1 cellular context compared by ENCODE assay signal in the genomic region with DNA sequence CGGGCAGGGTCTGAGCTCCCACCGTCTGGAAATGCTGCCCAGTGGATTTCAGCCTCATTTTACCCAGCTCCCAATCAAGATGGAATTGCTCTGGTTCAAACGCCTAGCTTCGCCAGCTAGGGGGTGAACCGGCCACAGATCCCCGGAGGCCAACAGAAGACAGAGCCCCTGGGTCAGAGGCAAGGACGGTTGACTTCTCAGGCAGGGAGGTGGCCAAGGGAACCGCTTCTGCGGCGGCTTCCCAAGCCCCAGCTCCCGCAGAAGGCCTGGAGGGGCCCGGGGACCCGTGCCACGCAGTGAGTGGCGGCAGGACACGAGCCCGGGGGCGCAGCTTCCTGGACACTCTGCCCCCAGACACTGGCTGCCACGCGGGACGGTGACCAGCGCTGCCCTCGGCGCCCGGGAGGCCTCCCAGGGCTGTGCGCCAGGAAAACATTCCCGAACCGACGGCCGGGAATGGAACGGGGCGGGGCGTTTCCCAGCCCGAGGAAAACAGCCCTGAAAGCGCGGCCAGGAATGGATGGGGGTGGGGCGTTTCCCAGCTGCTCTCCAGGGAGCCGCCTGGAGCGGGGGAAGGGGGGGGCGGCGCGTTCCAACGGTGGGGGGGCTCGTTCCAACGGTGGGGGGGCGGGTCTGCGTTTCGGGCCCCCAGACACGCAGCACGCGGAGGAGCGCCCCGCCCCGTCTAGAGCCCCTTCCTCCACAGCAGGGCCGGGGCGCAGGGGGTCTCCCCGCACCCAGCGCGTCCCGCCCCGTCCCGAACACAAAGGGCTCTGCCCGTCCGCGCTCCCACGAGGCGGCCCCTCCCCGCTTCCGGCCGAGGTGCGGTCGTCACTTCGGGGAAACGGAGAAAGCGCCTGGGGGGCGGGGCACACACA.
A peak's percentile ranks its signal among the peaks of the same experiment; 100 is the strongest.
TF ChIP-seq lines count a peak whose summit lies in the region.

No MANE protein-coding gene starts in this region.

TF ChIP-seq in HepG2, 621 proteins besides CTCF, POLR2A, EP300 and RAD21 (continued from another document and continues in another):
- TF ChIP-seq ZNF276 (CRISPR knock-in tag; IDR thresholded peaks at IDR 0.05; ENCODE audit: low read depth) (peak; percentile 53), POGK (CRISPR knock-in tag; conservative IDR thresholded peaks at IDR 0.05) (peak; percentile 48), ATF1 (CRISPR knock-in tag; IDR thresholded peaks at IDR 0.05) (no peak), TEAD3 (CRISPR knock-in tag; optimal IDR thresholded peaks at IDR 0.05; ENCODE audit: borderline replicate concordance) (peak; percentile 56), ZFP36L2 (CRISPR knock-in tag; IDR thresholded peaks at IDR 0.05) (no peak), DNMT3B (CRISPR knock-in tag; conservative IDR thresholded peaks at IDR 0.05) (no peak), HMGXB3 (CRISPR knock-in tag; IDR thresholded peaks at IDR 0.05; ENCODE audit: borderline replicate concordance) (peak; percentile 37; the same call in 1 of the 2 replicates), HDAC2 (CRISPR knock-in tag; IDR thresholded peaks at IDR 0.05) (peak; percentile 71), ZNF101 (CRISPR knock-in tag; IDR thresholded peaks at IDR 0.05; ENCODE audit: borderline replicate concordance, low read depth) (0 out of 2 replicates have a peak, but pooled peaks have one; percentile 46), ATF5 (CRISPR knock-in tag; IDR thresholded peaks at IDR 0.05; ENCODE audit: low read depth) (peak; percentile 61; the same call in 1 of the 2 replicates), FOXJ3 (CRISPR knock-in tag; IDR thresholded peaks at IDR 0.05; ENCODE audit: borderline replicate concordance) (0 out of 2 replicates have a peak, but pooled peaks have one; percentile 16), SOX6 (IDR thresholded peaks at IDR 0.05) (no peak), SOX6 (CRISPR knock-in tag; IDR thresholded peaks at IDR 0.05) (peak; percentile 73), PTBP1 (IDR thresholded peaks at IDR 0.05; ENCODE audit: low read depth, low read length, poor library complexity, severe bottlenecking) (no peak), TBX3 (IDR thresholded peaks at IDR 0.05; ENCODE audit: borderline replicate concordance) (no peak), ZNF660 (CRISPR knock-in tag; IDR thresholded peaks at IDR 0.05; ENCODE audit: borderline replicate concordance, low read depth) (no peak), DMAP1 (CRISPR knock-in tag; IDR thresholded peaks at IDR 0.05) (peak; percentile 78), HHEX (CRISPR knock-in tag; IDR thresholded peaks at IDR 0.05) (no peak), ZSCAN25 (CRISPR knock-in tag; IDR thresholded peaks at IDR 0.05) (no peak), RBAK (CRISPR knock-in tag; IDR thresholded peaks at IDR 0.05) (no peak), ZBTB38 (CRISPR knock-in tag; IDR thresholded peaks at IDR 0.05) (peak; percentile 5; the same call in 1 of the 2 replicates), MEF2D (CRISPR knock-in tag; IDR thresholded peaks at IDR 0.05) (no peak), PRPF4 (IDR thresholded peaks at IDR 0.05; ENCODE audit: low read depth, low read length, poor library complexity, severe bottlenecking) (no peak), ZNF710 (CRISPR knock-in tag; IDR thresholded peaks at IDR 0.05; ENCODE audit: borderline replicate concordance) (peak; percentile 47; the same call in 1 of the 2 replicates)
- TF ChIP-seq, protein P1, sequence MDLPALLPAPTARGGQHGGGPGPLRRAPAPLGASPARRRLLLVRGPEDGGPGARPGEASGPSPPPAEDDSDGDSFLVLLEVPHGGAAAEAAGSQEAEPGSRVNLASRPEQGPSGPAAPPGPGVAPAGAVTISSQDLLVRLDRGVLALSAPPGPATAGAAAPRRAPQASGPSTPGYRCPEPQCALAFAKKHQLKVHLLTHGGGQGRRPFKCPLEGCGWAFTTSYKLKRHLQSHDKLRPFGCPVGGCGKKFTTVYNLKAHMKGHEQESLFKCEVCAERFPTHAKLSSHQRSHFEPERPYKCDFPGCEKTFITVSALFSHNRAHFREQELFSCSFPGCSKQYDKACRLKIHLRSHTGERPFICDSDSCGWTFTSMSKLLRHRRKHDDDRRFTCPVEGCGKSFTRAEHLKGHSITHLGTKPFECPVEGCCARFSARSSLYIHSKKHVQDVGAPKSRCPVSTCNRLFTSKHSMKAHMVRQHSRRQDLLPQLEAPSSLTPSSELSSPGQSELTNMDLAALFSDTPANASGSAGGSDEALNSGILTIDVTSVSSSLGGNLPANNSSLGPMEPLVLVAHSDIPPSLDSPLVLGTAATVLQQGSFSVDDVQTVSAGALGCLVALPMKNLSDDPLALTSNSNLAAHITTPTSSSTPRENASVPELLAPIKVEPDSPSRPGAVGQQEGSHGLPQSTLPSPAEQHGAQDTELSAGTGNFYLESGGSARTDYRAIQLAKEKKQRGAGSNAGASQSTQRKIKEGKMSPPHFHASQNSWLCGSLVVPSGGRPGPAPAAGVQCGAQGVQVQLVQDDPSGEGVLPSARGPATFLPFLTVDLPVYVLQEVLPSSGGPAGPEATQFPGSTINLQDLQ (CRISPR knock-in tag; IDR thresholded peaks at IDR 0.05) = no peak
- TF ChIP-seq, protein P2, sequence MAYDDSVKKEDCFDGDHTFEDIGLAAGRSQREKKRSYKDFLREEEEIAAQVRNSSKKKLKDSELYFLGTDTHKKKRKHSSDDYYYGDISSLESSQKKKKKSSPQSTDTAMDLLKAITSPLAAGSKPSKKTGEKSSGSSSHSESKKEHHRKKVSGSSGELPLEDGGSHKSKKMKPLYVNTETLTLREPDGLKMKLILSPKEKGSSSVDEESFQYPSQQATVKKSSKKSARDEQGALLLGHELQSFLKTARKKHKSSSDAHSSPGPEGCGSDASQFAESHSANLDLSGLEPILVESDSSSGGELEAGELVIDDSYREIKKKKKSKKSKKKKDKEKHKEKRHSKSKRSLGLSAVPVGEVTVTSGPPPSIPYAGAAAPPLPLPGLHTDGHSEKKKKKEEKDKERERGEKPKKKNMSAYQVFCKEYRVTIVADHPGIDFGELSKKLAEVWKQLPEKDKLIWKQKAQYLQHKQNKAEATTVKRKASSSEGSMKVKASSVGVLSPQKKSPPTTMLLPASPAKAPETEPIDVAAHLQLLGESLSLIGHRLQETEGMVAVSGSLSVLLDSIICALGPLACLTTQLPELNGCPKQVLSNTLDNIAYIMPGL (CRISPR knock-in tag; IDR thresholded peaks at IDR 0.05; ENCODE audit: borderline replicate concordance in 1 of 2, low read depth in 1 of 2) = peak; percentile 63 to 65; a peak in 3 of 4 replicates
- TF ChIP-seq, protein P3, sequence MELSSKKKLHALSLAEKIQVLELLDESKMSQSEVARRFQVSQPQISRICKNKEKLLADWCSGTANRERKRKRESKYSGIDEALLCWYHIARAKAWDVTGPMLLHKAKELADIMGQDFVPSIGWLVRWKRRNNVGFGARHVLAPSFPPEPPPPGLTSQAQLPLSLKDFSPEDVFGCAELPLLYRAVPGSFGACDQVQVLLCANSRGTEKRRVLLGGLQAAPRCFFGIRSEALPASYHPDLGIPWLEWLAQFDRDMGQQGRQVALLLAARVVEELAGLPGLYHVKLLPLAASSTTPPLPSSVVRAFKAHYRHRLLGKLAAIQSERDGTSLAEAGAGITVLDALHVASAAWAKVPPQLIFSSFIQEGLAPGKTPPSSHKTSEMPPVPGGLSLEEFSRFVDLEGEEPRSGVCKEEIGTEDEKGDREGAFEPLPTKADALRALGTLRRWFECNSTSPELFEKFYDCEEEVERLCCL (CRISPR knock-in tag; IDR thresholded peaks at IDR 0.05; ENCODE audit: borderline replicate concordance) = no peak
- TF ChIP-seq, protein P4, sequence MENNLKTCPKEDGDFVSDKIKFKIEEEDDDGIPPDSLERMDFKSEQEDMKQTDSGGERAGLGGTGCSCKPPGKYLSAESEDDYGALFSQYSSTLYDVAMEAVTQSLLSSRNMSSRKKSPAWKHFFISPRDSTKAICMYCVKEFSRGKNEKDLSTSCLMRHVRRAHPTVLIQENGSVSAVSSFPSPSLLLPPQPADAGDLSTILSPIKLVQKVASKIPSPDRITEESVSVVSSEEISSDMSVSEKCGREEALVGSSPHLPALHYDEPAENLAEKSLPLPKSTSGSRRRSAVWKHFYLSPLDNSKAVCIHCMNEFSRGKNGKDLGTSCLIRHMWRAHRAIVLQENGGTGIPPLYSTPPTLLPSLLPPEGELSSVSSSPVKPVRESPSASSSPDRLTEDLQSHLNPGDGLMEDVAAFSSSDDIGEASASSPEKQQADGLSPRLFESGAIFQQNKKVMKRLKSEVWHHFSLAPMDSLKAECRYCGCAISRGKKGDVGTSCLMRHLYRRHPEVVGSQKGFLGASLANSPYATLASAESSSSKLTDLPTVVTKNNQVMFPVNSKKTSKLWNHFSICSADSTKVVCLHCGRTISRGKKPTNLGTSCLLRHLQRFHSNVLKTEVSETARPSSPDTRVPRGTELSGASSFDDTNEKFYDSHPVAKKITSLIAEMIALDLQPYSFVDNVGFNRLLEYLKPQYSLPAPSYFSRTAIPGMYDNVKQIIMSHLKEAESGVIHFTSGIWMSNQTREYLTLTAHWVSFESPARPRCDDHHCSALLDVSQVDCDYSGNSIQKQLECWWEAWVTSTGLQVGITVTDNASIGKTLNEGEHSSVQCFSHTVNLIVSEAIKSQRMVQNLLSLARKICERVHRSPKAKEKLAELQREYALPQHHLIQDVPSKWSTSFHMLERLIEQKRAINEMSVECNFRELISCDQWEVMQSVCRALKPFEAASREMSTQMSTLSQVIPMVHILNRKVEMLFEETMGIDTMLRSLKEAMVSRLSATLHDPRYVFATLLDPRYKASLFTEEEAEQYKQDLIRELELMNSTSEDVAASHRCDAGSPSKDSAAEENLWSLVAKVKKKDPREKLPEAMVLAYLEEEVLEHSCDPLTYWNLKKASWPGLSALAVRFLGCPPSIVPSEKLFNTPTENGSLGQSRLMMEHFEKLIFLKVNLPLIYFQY (CRISPR knock-in tag; IDR thresholded peaks at IDR 0.05; ENCODE audit: borderline replicate concordance) = 0 out of 2 replicates have a peak, but pooled peaks have one; percentile 19
